In the genomic region with DNA sequence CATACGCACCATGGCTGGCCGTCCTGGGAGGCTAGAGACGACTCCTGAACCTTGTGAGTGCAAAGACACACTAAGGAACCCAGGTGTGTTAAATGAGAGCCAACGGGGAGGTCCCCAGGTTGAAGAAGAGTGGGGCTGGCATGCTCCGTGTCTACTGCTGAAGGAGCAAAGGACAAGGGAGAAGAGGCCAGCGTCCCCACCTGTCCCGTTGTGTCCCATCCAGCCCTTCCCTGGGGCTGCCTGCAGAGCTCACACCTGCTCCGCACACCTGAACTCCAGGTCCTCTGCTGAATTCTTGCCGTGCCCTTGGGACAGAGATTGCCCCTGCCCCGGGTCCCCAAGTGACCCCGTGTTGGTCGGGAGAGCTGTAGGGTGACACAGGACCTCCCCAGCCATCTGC, we compare ENCODE assay signal across 6 cellular contexts.
DNase-seq lines count a peak whose midpoint lies in the region; ATAC-seq, FAIRE-seq and TF ChIP-seq lines count a peak whose summit lies in the region.
"Not testable (repeated sequence)": the region's sequence is repeated elsewhere in the genome, so short reads cannot be mapped to it uniquely, and the experiment has no call there.

No MANE protein-coding gene starts in this region.

- not testable (repeated sequence) for H3K4me1 Mint-ChIP-seq in astrocyte (ENCODE audit: low read depth, unreplicated experiment)

- H3K4me3 ChIP-seq in astrocyte (ENCODE audit: insufficient read depth, low read depth, low read length); gastroesophageal sphincter; spleen: not testable (repeated sequence)

- not testable (repeated sequence) for H4K20me1 ChIP-seq in astrocyte (ENCODE audit: insufficient read depth, low read length)

- H2AFZ ChIP-seq in astrocyte (ENCODE audit: low read depth, low read length): not testable (repeated sequence)

- TF ChIP-seq EP300 in gastroesophageal sphincter (IDR thresholded peaks at IDR 0.05): not testable (repeated sequence)

- H3K4me3 Mint-ChIP-seq in astrocyte (ENCODE audit: unreplicated experiment): not testable (repeated sequence)

- peak; percentile 44 for FAIRE-seq in GM12892 (lab: Jason Lieb, UNC)
- FAIRE-seq in astrocyte (lab: Jason Lieb, UNC): peak; percentile 50

- intact Hi-C loops in spleen (cut with DNase I; ENCODE audit: low total_unique reads): not testable (repeated sequence)

- not testable (repeated sequence) for H3K27me3 ChIP-seq in astrocyte (ENCODE audit: insufficient read depth, low read length); gastroesophageal sphincter; spleen (replicated peaks in 1 of 7)

- no CpG with 5 or more reads among the region's 12 CpGs for WGBS in gastroesophageal sphincter (ENCODE audit: low coverage in 1 of 2), 2 donors
- 89 to 91% methylated on average over 3 to 4 of the region's 12 CpGs; no CpG with 5 or more reads in 3 of the 5 donors for WGBS in spleen, 5 donors

- not testable (repeated sequence) for H3K36me3 Mint-ChIP-seq in astrocyte (ENCODE audit: low read depth, unreplicated experiment)

- not testable (repeated sequence) for TF ChIP-seq POLR2A in GM12892 (IDR thresholded peaks at IDR 0.05; ENCODE audit: low read depth, low read length); gastroesophageal sphincter (IDR thresholded peaks at IDR 0.05); spleen (IDR thresholded peaks at IDR 0.05)

- DNase-seq in GM12892 (ENCODE audit: insufficient read length); astrocyte (ENCODE audit: low read depth); omental fat pad (ENCODE audit: low spot score): not testable (repeated sequence)
- DNase-seq in spleen: peak; percentile 43

- H3K9me3 ChIP-seq in astrocyte (ENCODE audit: insufficient read depth, low read depth, low read length); gastroesophageal sphincter; spleen: not testable (repeated sequence)

- H3K27ac ChIP-seq in astrocyte (ENCODE audit: low read depth, low read length); gastroesophageal sphincter; spleen: not testable (repeated sequence)

- not testable (repeated sequence) for H3K27me3 Mint-ChIP-seq in astrocyte (ENCODE audit: low read depth, unreplicated experiment)

- not testable (repeated sequence) for H3K4me2 ChIP-seq in astrocyte (ENCODE audit: low read length)

- ATAC-seq in esophagus mucosa (peak; percentile 19), gastroesophageal sphincter (peak; percentile 2), omental fat pad (ENCODE audit: low FRiP score) (peak; percentile 5)

- H3K36me3 ChIP-seq in astrocyte (ENCODE audit: insufficient read depth, low read length); gastroesophageal sphincter; spleen: not testable (repeated sequence)

- not testable (repeated sequence) for H3K9ac ChIP-seq in astrocyte (ENCODE audit: low read length)

- not testable (repeated sequence) for TF ChIP-seq CTCF in astrocyte (IDR thresholded peaks at IDR 0.05; ENCODE audit: insufficient read depth, low read depth, low read length); gastroesophageal sphincter (IDR thresholded peaks at IDR 0.05); omental fat pad (IDR thresholded peaks at IDR 0.05); spleen (IDR thresholded peaks at IDR 0.05 in 8 of 11, conservative IDR thresholded peaks at IDR 0.05 in 3 of 11)

- not testable (repeated sequence) for H3K4me1 ChIP-seq in astrocyte (ENCODE audit: insufficient read depth, low read length); gastroesophageal sphincter; spleen

- not testable (repeated sequence) for H3K79me2 ChIP-seq in astrocyte (ENCODE audit: insufficient read depth, low read length)

- not testable (repeated sequence) for H3K9me3 Mint-ChIP-seq in astrocyte (ENCODE audit: unreplicated experiment)

- not testable (repeated sequence) for H3K27ac Mint-ChIP-seq in astrocyte (ENCODE audit: unreplicated experiment)
